Comparison of ENCODE assay signal across 1 cellular context in genomic region chr15:50765202-50765967, GRCh38.
TF ChIP-seq lines count a peak whose summit lies in the region.

Gene SPPL2A (minus strand): TSS chr15:50765706. CDS start chr15:50765533, 173 bp downstream.

TF ChIP-seq in K562, 482 proteins besides CTCF, POLR2A, EP300 and RAD21 (continued from another document and continues in another):
- TF ChIP-seq ZNF398 (CRISPR knock-in tag; IDR thresholded peaks at IDR 0.05) (no peak), PTTG1 (tag; IDR thresholded peaks at IDR 0.05; ENCODE audit: low read depth) (no peak), ZNF280A (IDR thresholded peaks at IDR 0.05; ENCODE audit: low read depth, partially characterized antibody) (no peak), DLX4 (CRISPR knock-in tag; IDR thresholded peaks at IDR 0.05) (no peak), ARNT (IDR thresholded peaks at IDR 0.05) (peak in 1 of 2 experiments; percentile 78; a peak in 1 of 4 replicates), RBFOX2 (IDR thresholded peaks at IDR 0.05; ENCODE audit: low read depth, low read length) (peak; percentile 96), SOX6 (IDR thresholded peaks at IDR 0.05) (0 out of 2 replicates have a peak, but pooled peaks have one; percentile 29), BRCA1 (IDR thresholded peaks at IDR 0.05) (no peak), BRCA1 (CRISPR knock-in tag; IDR thresholded peaks at IDR 0.05) (no peak), C11orf30 (IDR thresholded peaks at IDR 0.05; ENCODE audit: low read depth) (peak; percentile 63), ZC3H11A (IDR thresholded peaks at IDR 0.05; ENCODE audit: low read depth, low read length) (no peak), MAFF (IDR thresholded peaks at IDR 0.05; ENCODE audit: low read length) (no peak), THRA (IDR thresholded peaks at IDR 0.05) (no peak), FIP1L1 (IDR thresholded peaks at IDR 0.05; ENCODE audit: low read depth, low read length, poor library complexity, severe bottlenecking) (peak; percentile 61), FUS (optimal IDR thresholded peaks at IDR 0.05; ENCODE audit: low read depth, low read length) (peak; percentile 46), NONO (IDR thresholded peaks at IDR 0.05; ENCODE audit: low read depth in 2 of 2, low read length in 1 of 2) (peak; percentile 84 to 95), BRD9 (IDR thresholded peaks at IDR 0.05; ENCODE audit: low read depth, partially characterized antibody) (no peak), NCOR1 (IDR thresholded peaks at IDR 0.05) (peak; percentile 49), KDM4B (IDR thresholded peaks at IDR 0.05; ENCODE audit: borderline replicate concordance in 2 of 2, low read depth in 1 of 2) (0 out of 4 replicates have a peak, but pooled peaks of 1 of the 2 experiments have one; percentile 60), ZNF134 (CRISPR knock-in tag; conservative IDR thresholded peaks at IDR 0.05) (no peak), ZBTB5 (IDR thresholded peaks at IDR 0.05) (no peak), GATAD2A (IDR thresholded peaks at IDR 0.05) (no peak), ELK3 (CRISPR knock-in tag; IDR thresholded peaks at IDR 0.05) (no peak), BCLAF1 (IDR thresholded peaks at IDR 0.05; ENCODE audit: borderline replicate concordance in 1 of 2, control insufficient read depth in 1 of 2, low read depth in 2 of 2, low read length in 1 of 2) (no peak), RBM17 (IDR thresholded peaks at IDR 0.05; ENCODE audit: borderline replicate concordance, low read depth, low read length) (no peak), ZNF3 (CRISPR knock-in tag; IDR thresholded peaks at IDR 0.05) (no peak), ZNF197 (CRISPR knock-in tag; IDR thresholded peaks at IDR 0.05; ENCODE audit: low read depth) (no peak), POLR3G (IDR thresholded peaks at IDR 0.05; ENCODE audit: extremely low read depth, insufficient read length, insufficient replicate concordance) (no peak), TRIM28 (IDR thresholded peaks at IDR 0.05) (no peak), KAT8 (IDR thresholded peaks at IDR 0.05; ENCODE audit: low read depth) (no peak), SRSF1 (IDR thresholded peaks at IDR 0.05; ENCODE audit: low read depth, low read length) (no peak), NFYB (IDR thresholded peaks at IDR 0.05; ENCODE audit: extremely low read depth, insufficient read length) (no peak), MCM5 (IDR thresholded peaks at IDR 0.05; ENCODE audit: low read depth) (no peak), STAG1 (CRISPR knock-in tag; IDR thresholded peaks at IDR 0.05; ENCODE audit: borderline replicate concordance) (no peak), ZNF717 (CRISPR knock-in tag; IDR thresholded peaks at IDR 0.05) (no peak), ZBTB7A (IDR thresholded peaks at IDR 0.05; ENCODE audit: borderline replicate concordance, control insufficient read depth, low read depth, low read length) (peak; percentile 73), GABPB1 (CRISPR knock-in tag; IDR thresholded peaks at IDR 0.05) (peak; percentile 88), ELF4 (CRISPR knock-in tag; IDR thresholded peaks at IDR 0.05) (no peak; the same call in 1 of the 2 replicates), BRF2 (IDR thresholded peaks at IDR 0.05; ENCODE audit: borderline replicate concordance, insufficient read depth, insufficient read length) (no peak), COPS2 (conservative IDR thresholded peaks at IDR 0.05) (no peak), ETV1 (tag; conservative IDR thresholded peaks at IDR 0.05; ENCODE audit: low read depth) (peak; percentile 56), HCFC1 (IDR thresholded peaks at IDR 0.05; ENCODE audit: low read depth, low read length) (peak; percentile 56), CREM (IDR thresholded peaks at IDR 0.05; ENCODE audit: low read depth) (peak; percentile 68), CEBPG (CRISPR knock-in tag; IDR thresholded peaks at IDR 0.05) (no peak; the same call in 1 of the 2 replicates), CEBPG (tag; conservative IDR thresholded peaks at IDR 0.05 in 1 of 2, IDR thresholded peaks at IDR 0.05 in 1 of 2) (peak in 1 of 2 experiments; percentile 61; a peak in 1 of 4 replicates), ZBTB9 (CRISPR knock-in tag; IDR thresholded peaks at IDR 0.05) (no peak; the same call in 1 of the 2 replicates), ZNF184 (CRISPR knock-in tag; IDR thresholded peaks at IDR 0.05) (no peak), GMEB1 (CRISPR knock-in tag; IDR thresholded peaks at IDR 0.05) (no peak), SMAD4 (CRISPR knock-in tag; conservative IDR thresholded peaks at IDR 0.05) (peak; percentile 74), ZNF644 (tag; IDR thresholded peaks at IDR 0.05; ENCODE audit: low read depth) (no peak; the same call in 1 of the 2 replicates), CHD2 (IDR thresholded peaks at IDR 0.05; ENCODE audit: low read depth, low read length) (no peak), PHF21A (IDR thresholded peaks at IDR 0.05; ENCODE audit: borderline replicate concordance, low read depth) (no peak), ZNF79 (CRISPR knock-in tag; IDR thresholded peaks at IDR 0.05; ENCODE audit: low read depth) (no peak), E2F1 (CRISPR knock-in tag; IDR thresholded peaks at IDR 0.05) (0 out of 2 replicates have a peak, but pooled peaks have one; percentile 59)
